Comparison of ENCODE assay signal across 25 cellular contexts in the genomic region with DNA sequence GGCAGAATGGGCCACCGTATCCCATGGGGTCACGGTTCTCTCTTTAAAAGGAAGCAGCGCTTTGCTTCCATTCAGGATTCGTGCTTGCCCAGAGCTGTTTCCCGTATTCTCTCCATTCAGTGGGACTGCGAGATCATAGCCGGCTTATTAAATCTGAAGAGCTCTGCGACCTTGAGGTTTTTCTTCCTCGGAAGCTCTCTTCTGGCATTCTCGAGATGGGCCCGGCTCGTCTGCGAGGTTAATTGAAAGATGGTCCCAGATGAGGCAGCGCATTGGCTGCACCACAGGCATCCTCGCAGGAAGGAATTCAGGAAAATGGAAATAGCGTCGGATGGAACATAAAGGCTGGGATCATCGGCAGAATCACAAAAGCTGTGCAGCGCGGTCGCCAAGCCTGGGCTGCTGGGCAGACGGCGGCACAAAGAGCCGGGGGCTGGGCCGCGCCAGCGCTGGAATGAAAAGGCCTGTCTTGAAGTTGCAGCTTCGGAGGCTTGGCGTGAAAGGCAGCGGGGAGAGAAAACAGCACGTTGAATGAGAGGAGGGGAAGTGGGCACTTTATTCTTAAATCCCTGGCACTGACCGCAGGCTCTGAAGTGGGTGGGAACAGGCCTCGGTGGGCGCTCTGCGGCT.
"Had no signal": no experiment of that assay in that cellular context is flagged by ENCODE, and none has a peak within 500 bp of the region (broad histone marks: within the 10 kb centered on the region; RNA-seq: fewer than 3 reads in every experiment).

No MANE protein-coding gene starts in this region.

- H3K4me3 ChIP-seq: adrenal gland, SJSA1 had no signal

- H3K27me3 ChIP-seq: adrenal gland, brain microvascular endothelial cell, SJSA1 had no signal

- H3K9me3 ChIP-seq: adrenal gland, SK-N-SH had no signal

- H3K9me3 Mint-ChIP-seq: activated CD4-positive, alpha-beta T cell treated with anti-CD3 and anti-CD28 coated beads, Interleukin-2, amount 10 ng/mL, durations not matched to agents 24 days and 14 days; activated naive CD4-positive, alpha-beta T cell treated with anti-CD3 and anti-CD28 coated beads for 36 hours; activated naive CD4-positive, alpha-beta T cell treated with anti-CD3 and anti-CD28 coated beads, Interleukin-2, amount 50 U/mL, for 72 hours; activated T-cell treated with anti-CD3 and anti-CD28 coated beads, Interleukin-2, amount 50 U/mL, for 24 hours; activated T-helper 1 cell treated with anti-CD3 and anti-CD28 coated beads, Interleukin-12 subunit alpha, Interleukin-12 subunit beta, Interleukin-2, Interleukin-4 antibody, amounts not matched to agents 30 ng/mL and 10 ng/mL and 1 ng/mL, durations not matched to agents 14 hours and 24 hours and 36 hours; T-helper 2 cell treated with Interferon-gamma antibody and Interleukin-4, amounts not matched to agents 5 μg/mL and 100 μg/mL, for 36 hours had no signal

- DNase-seq: activated CD4-positive, alpha-beta T cell treated with anti-CD3 and anti-CD28 coated beads, Interleukin-2, amount 10 ng/mL, durations not matched to agents 24 days and 14 days; activated CD4-positive, alpha-beta T cell treated with anti-CD3 and anti-CD28 coated beads, Interleukin-2, amount 50 U/mL, for 4 hours; activated CD8-positive, alpha-beta T cell treated with anti-CD3 and anti-CD28 coated beads, Interleukin-2, amount 10 ng/mL, durations not matched to agents 7 days and 5 days; activated gamma-delta T cell treated with Interleukin-2 at 50 U/mL for 16 hours; activated naive CD4-positive, alpha-beta T cell treated with anti-CD3 and anti-CD28 coated beads for 36 hours; activated T-cell treated with anti-CD3 and anti-CD28 coated beads, Interleukin-2, amount 50 U/mL, for 24 hours; brain microvascular endothelial cell; central memory CD4-positive, alpha-beta T cell; Karpas-422; KBM-7; NCI-H1105 treated with DMSO at 0.1 percent for 48 hours; NCI-H1436; NCI-H1694 treated with DMSO at 0.1 percent for 48 hours; NCI-H2029; NCI-H345; NCI-H524 treated with DMSO at 0.1 percent for 48 hours; SHP77 treated with DMSO at 0.1 percent for 48 hours; SK-N-SH had no signal

- H3K27ac Mint-ChIP-seq: activated CD4-positive, alpha-beta T cell treated with anti-CD3 and anti-CD28 coated beads, Interleukin-2, amount 10 ng/mL, durations not matched to agents 24 days and 14 days; activated CD8-positive, alpha-beta T cell treated with anti-CD3 and anti-CD28 coated beads, Interleukin-2, amount 10 ng/mL, durations not matched to agents 7 days and 5 days; activated naive CD4-positive, alpha-beta T cell treated with anti-CD3 and anti-CD28 coated beads for 36 hours; activated naive CD4-positive, alpha-beta T cell treated with anti-CD3 and anti-CD28 coated beads, Interleukin-2, amount 50 U/mL, for 72 hours; activated T-cell treated with anti-CD3 and anti-CD28 coated beads, Interleukin-2, amount 50 U/mL, for 24 hours; activated T-helper 1 cell treated with anti-CD3 and anti-CD28 coated beads, Interleukin-12 subunit alpha, Interleukin-12 subunit beta, Interleukin-2, Interleukin-4 antibody, amounts not matched to agents 30 ng/mL and 10 ng/mL and 1 ng/mL, durations not matched to agents 14 hours and 24 hours and 36 hours; T-helper 1 cell treated with Interleukin-12 subunit alpha and Interleukin-12 subunit beta and Interleukin-4 antibody, amounts not matched to agents 30 μg/mL and 1 μg/mL, for 36 hours; T-helper 2 cell treated with Interferon-gamma antibody and Interleukin-4, amounts not matched to agents 5 μg/mL and 100 μg/mL, for 36 hours had no signal

- H3K4me1 ChIP-seq: adrenal gland, SJSA1 had no signal

- ATAC-seq: activated CD8-positive, alpha-beta T cell treated with anti-CD3 and anti-CD28 coated beads, Interleukin-2, amount 10 ng/mL, durations not matched to agents 7 days and 5 days; activated naive CD4-positive, alpha-beta T cell treated with anti-CD3 and anti-CD28 coated beads, Interleukin-2, amount 50 U/mL, for 72 hours; Panc1 had no signal

- H3K27me3 Mint-ChIP-seq: activated CD4-positive, alpha-beta T cell treated with anti-CD3 and anti-CD28 coated beads, Interleukin-2, amount 10 ng/mL, durations not matched to agents 24 days and 14 days; activated T-cell treated with anti-CD3 and anti-CD28 coated beads, Interleukin-2, amount 50 U/mL, for 24 hours had no signal

- H3K4me3 Mint-ChIP-seq: activated CD4-positive, alpha-beta T cell treated with anti-CD3 and anti-CD28 coated beads, Interleukin-2, amount 10 ng/mL, durations not matched to agents 24 days and 14 days; activated CD8-positive, alpha-beta T cell treated with anti-CD3 and anti-CD28 coated beads, Interleukin-2, amount 10 ng/mL, durations not matched to agents 7 days and 5 days; activated naive CD4-positive, alpha-beta T cell treated with anti-CD3 and anti-CD28 coated beads for 36 hours; activated T-cell treated with anti-CD3 and anti-CD28 coated beads, Interleukin-2, amount 50 U/mL, for 24 hours; activated T-helper 1 cell treated with anti-CD3 and anti-CD28 coated beads, Interleukin-12 subunit alpha, Interleukin-12 subunit beta, Interleukin-2, Interleukin-4 antibody, amounts not matched to agents 30 ng/mL and 10 ng/mL and 1 ng/mL, durations not matched to agents 14 hours and 24 hours and 36 hours; T-helper 1 cell treated with Interleukin-12 subunit alpha and Interleukin-12 subunit beta and Interleukin-4 antibody, amounts not matched to agents 30 μg/mL and 1 μg/mL, for 36 hours; T-helper 2 cell treated with Interferon-gamma antibody and Interleukin-4, amounts not matched to agents 5 μg/mL and 100 μg/mL, for 36 hours had no signal

- H3K27ac ChIP-seq: adrenal gland, brain microvascular endothelial cell, SJSA1 had no signal

- H3K9ac ChIP-seq: SK-N-SH had no signal

- H3K4me1 Mint-ChIP-seq: activated CD4-positive, alpha-beta T cell treated with anti-CD3 and anti-CD28 coated beads, Interleukin-2, amount 10 ng/mL, durations not matched to agents 24 days and 14 days had no signal

- H3K36me3 ChIP-seq: adrenal gland, brain microvascular endothelial cell, SJSA1 had no signal

- H3K4me2 ChIP-seq: SK-N-SH had no signal
